In genomic region chr3:24137958-24138875, GRCh38 we compare ENCODE assay signal across 14 cellular contexts.
A peak's percentile ranks its signal among the peaks of the same experiment; 100 is the strongest.
DNase-seq lines count a peak whose midpoint lies in the region; ATAC-seq and TF ChIP-seq lines count a peak whose summit lies in the region.
"Had no signal": no experiment of that assay in that cellular context is flagged by ENCODE, and none has a peak within 500 bp of the region (broad histone marks: within the 10 kb centered on the region; RNA-seq: fewer than 3 reads in every experiment).

No MANE protein-coding gene starts in this region.

- intact Hi-C loops in ascending aorta (cut with DNase I), result no loop called here
- intact Hi-C loops in Calu3 (cut with micrococcal nuclease; ENCODE audit: unreplicated experiment), result no loop called here

- no peak overlapping the region for H3K4me3 Mint-ChIP-seq in Calu3 (ENCODE audit: low read depth, unreplicated experiment)
- H3K4me3 Mint-ChIP-seq: CD4-positive, CD25-positive, alpha-beta regulatory T cell had no signal

- H3K27ac ChIP-seq in ascending aorta, result peak overlapping the region; percentile 63 to 64
- H3K27ac ChIP-seq: vagina had no signal

- H3K4me1 ChIP-seq in ascending aorta, result peaks cover 0 to 20% of the 10 kb centered on the region in 2 donors

- ATAC-seq in omental fat pad (ENCODE audit: low FRiP score), result no peak
- ATAC-seq in HG02759 (IDR thresholded peaks at IDR 0.05; ENCODE audit: unreplicated experiment), result no peak
- no peak for ATAC-seq in GM18868 (IDR thresholded peaks at IDR 0.05; ENCODE audit: unreplicated experiment)
- ATAC-seq: HCT116 had no signal

- no peaks in the 10 kb centered on the region for H3K27me3 ChIP-seq in ascending aorta
- H3K27me3 ChIP-seq: vagina had no signal

- CTCF ChIA-PET in Calu3 (lab: Charles Lee), result interaction anchor here (0.5 kb wide), 1 partner anchor 388 kb away, joined by 3 read pairs; no protein-coding TSS in a partner anchor

- no peak for TF ChIP-seq CTCF in ascending aorta (IDR thresholded peaks at IDR 0.05)
- no peak for TF ChIP-seq CTCF in omental fat pad (IDR thresholded peaks at IDR 0.05)
- no peak for TF ChIP-seq CTCF in Calu3 (IDR thresholded peaks at IDR 0.05; ENCODE audit: unreplicated experiment)

- H3K36me3 ChIP-seq in ascending aorta, result peaks cover 17 to 48% of the 10 kb centered on the region in 2 donors

- DNase-seq in DMS79 treated with DMSO at 0.1 percent for 48 hours (lab: John Stamatoyannopoulos, UW), result peak; percentile 57
- DNase-seq in NCI-H2029 (lab: John Stamatoyannopoulos, UW), result peak; percentile 96
- DNase-seq in ascending aorta (ENCODE audit: low spot score in 2 of 2), result no peak
- peak; percentile 62 for DNase-seq in mucosa of gallbladder (ENCODE audit: low spot score)
- no peak for DNase-seq in omental fat pad (ENCODE audit: low spot score)
- DNase-seq in Calu3, result no peak
- DNase-seq: CD4-positive, CD25-positive, alpha-beta regulatory T cell; hypothalamus; KG1; midbrain had no signal

- H3K9me3 ChIP-seq in ascending aorta, result no peaks in the 10 kb centered on the region
- H3K9me3 ChIP-seq: vagina had no signal

- H3K9me3 Mint-ChIP-seq in Calu3 (ENCODE audit: low read depth, unreplicated experiment), result peaks cover 4% of the 10 kb centered on the region

- H3K36me3 Mint-ChIP-seq in Calu3 (ENCODE audit: insufficient read depth, unreplicated experiment), result no peaks in the 10 kb centered on the region
- H3K36me3 Mint-ChIP-seq: CD4-positive, CD25-positive, alpha-beta regulatory T cell had no signal

- H3K4me1 Mint-ChIP-seq in Calu3 (ENCODE audit: low read depth, unreplicated experiment), result peaks cover 22% of the 10 kb centered on the region
- H3K4me1 Mint-ChIP-seq: CD4-positive, CD25-positive, alpha-beta regulatory T cell had no signal

- no peak overlapping the region for H3K4me3 ChIP-seq in ascending aorta
- H3K4me3 ChIP-seq: vagina had no signal

- no peak overlapping the region for H3K27ac Mint-ChIP-seq in Calu3 (ENCODE audit: unreplicated experiment)
- H3K27ac Mint-ChIP-seq: CD4-positive, CD25-positive, alpha-beta regulatory T cell had no signal

- no TSS peak for BruUV-seq in Calu3 (replicated peaks; lab: Mats Ljungman, UMichigan)

- H3K27me3 Mint-ChIP-seq in Calu3 (ENCODE audit: unreplicated experiment), result no peaks in the 10 kb centered on the region
- H3K27me3 Mint-ChIP-seq: CD4-positive, CD25-positive, alpha-beta regulatory T cell had no signal

Comparison
In these comparisons a context has a peak if more than half of its experiments do, and no peak if none do; other contexts are left out.
1. DNase-seq: peak in DMS79 treated with DMSO at 0.1 percent for 48 hours (single experiment), NCI-H2029 (single experiment) and mucosa of gallbladder (single experiment); none in ascending aorta (0 of 2), omental fat pad (single experiment) and Calu3 (single experiment).